In genomic region chr1:109239580-109240068, GRCh38 we compare ENCODE assay signal across 8 cellular contexts. TPM values are rescaled to one million over a fixed set of nuclear protein-coding genes. Genes with fewer than 3 reads are reported as not detected.
DNase-seq lines count a peak whose midpoint lies in the region; ATAC-seq and TF ChIP-seq lines count a peak whose summit lies in the region.

No MANE protein-coding gene starts in this region.

- H2AFZ ChIP-seq in MM.1S (ENCODE audit: low read length), result no peak overlapping the region

- no peak overlapping the region for H3K27ac ChIP-seq in MM.1S (ENCODE audit: low read length)
- peak overlapping the region; percentile 7 to 59 (median 56) for H3K27ac ChIP-seq in stomach
- no peak overlapping the region for H3K27ac ChIP-seq in effector memory CD4-positive, alpha-beta T cell (ENCODE audit: insufficient read depth, low read length, poor library complexity, severe bottlenecking)

- H3K9ac ChIP-seq in MM.1S (ENCODE audit: low read length), result no peak overlapping the region

- no peaks in the 10 kb centered on the region for H3K9me3 ChIP-seq in MM.1S (replicated peaks; ENCODE audit: insufficient read depth, low read length)
- H3K9me3 ChIP-seq in stomach, result no peaks in the 10 kb centered on the region
- no peaks in the 10 kb centered on the region for H3K9me3 ChIP-seq in effector memory CD4-positive, alpha-beta T cell (ENCODE audit: control insufficient read depth, low read length)

- no peak overlapping the region for H3K4me3 ChIP-seq in MM.1S (ENCODE audit: low read length)
- H3K4me3 ChIP-seq in stomach, result no peak overlapping the region
- H3K4me3 ChIP-seq in effector memory CD4-positive, alpha-beta T cell (ENCODE audit: insufficient read depth, low read depth, low read length, poor library complexity, severe bottlenecking), result no peak overlapping the region

- H3F3A ChIP-seq in MM.1S (ENCODE audit: insufficient read depth, low read length), result no peaks in the 10 kb centered on the region

- DNase-seq in CD1c-positive myeloid dendritic cell (ENCODE audit: extremely low spot score) (peak; percentile 31), MM.1S (peak; percentile 6), left cardiac atrium (no peak), stomach (no peak), hepatic stellate cell (ENCODE audit: low spot score) (no peak)
- peak; percentile 44 for DNase-seq in activated CD8-positive, alpha-beta T cell treated with anti-CD3 and anti-CD28 coated beads, Interleukin-2, amount 10 ng/mL, durations not matched to agents 7 days and 5 days
- DNase-seq in effector memory CD4-positive, alpha-beta T cell, result no peak

- H3K27me3 ChIP-seq in MM.1S (replicated peaks; ENCODE audit: insufficient read depth, low read length) (no peaks in the 10 kb centered on the region), stomach (peaks cover 0 to 10% (median 0%) of the 10 kb centered on the region in 3 donors)
- H3K27me3 ChIP-seq in effector memory CD4-positive, alpha-beta T cell (replicated peaks; ENCODE audit: control insufficient read depth, insufficient read depth, low read length, poor library complexity, severe bottlenecking), result no peaks in the 10 kb centered on the region

- H3K4me1 ChIP-seq in MM.1S (ENCODE audit: low read length) (no peaks in the 10 kb centered on the region), stomach (peaks cover 22 to 36% (median 33%) of the 10 kb centered on the region in 4 donors)
- peaks cover 4% of the 10 kb centered on the region for H3K4me1 ChIP-seq in effector memory CD4-positive, alpha-beta T cell (ENCODE audit: control insufficient read depth, insufficient read depth, low read length, poor library complexity, severe bottlenecking)

- H3K4me2 ChIP-seq in MM.1S (ENCODE audit: low read depth, low read length), result no peak overlapping the region

- CTCF ChIA-PET in activated CD8-positive, alpha-beta T cell treated with anti-CD3 and anti-CD28 coated beads, Interleukin-2, amount 10 ng/mL, durations not matched to agents 7 days and 5 days (lab: Charles Lee), result interaction anchor here (1.0 to 2.5 kb wide), 7 partner anchors 10 to 293 kb away, joined by 3 to 15 read pairs (median 3); partner anchors contain the start of gene CELSR2

- peak; percentile 67 for ATAC-seq in GM18909 (IDR thresholded peaks at IDR 0.05; ENCODE audit: poor library complexity, unreplicated experiment)
- peak; percentile 57 for ATAC-seq in activated CD8-positive, alpha-beta T cell treated with anti-CD3 and anti-CD28 coated beads, Interleukin-2, amount 10 ng/mL, durations not matched to agents 7 days and 5 days
- ATAC-seq in left cardiac atrium, result peak; percentile 12 to 25

- 30 to 70% (median 44%) methylated on average over 3 of the region's 3 CpGs for WGBS in stomach, 5 donors

- H3K4me3 Mint-ChIP-seq in activated CD8-positive, alpha-beta T cell treated with anti-CD3 and anti-CD28 coated beads, Interleukin-2, amount 10 ng/mL, durations not matched to agents 7 days and 5 days, result no peak overlapping the region

- no peaks in the 10 kb centered on the region for H3K9me2 ChIP-seq in MM.1S (replicated peaks; ENCODE audit: insufficient read depth, low read length)

- peaks cover 36% of the 10 kb centered on the region for H3K36me3 Mint-ChIP-seq in activated CD8-positive, alpha-beta T cell treated with anti-CD3 and anti-CD28 coated beads, Interleukin-2, amount 10 ng/mL, durations not matched to agents 7 days and 5 days (ENCODE audit: low read depth)

- POLR2A ChIA-PET in activated CD8-positive, alpha-beta T cell treated with anti-CD3 and anti-CD28 coated beads, Interleukin-2, amount 10 ng/mL, durations not matched to agents 7 days and 5 days (lab: Charles Lee), result no interaction called here

- H3K9me3 Mint-ChIP-seq in activated CD8-positive, alpha-beta T cell treated with anti-CD3 and anti-CD28 coated beads, Interleukin-2, amount 10 ng/mL, durations not matched to agents 7 days and 5 days (ENCODE audit: insufficient read depth), result no peaks in the 10 kb centered on the region

- TF ChIP-seq CTCF in MM.1S (IDR thresholded peaks at IDR 0.05; ENCODE audit: low read length), result peak; percentile 29
- peak in 5 of 7 experiments; percentile 28 to 48 (median 34) for TF ChIP-seq CTCF in stomach (IDR thresholded peaks at IDR 0.05)

- no peak for TF ChIP-seq POLR2A in stomach (IDR thresholded peaks at IDR 0.05)

- peaks cover 13% of the 10 kb centered on the region for H3K27me3 Mint-ChIP-seq in activated CD8-positive, alpha-beta T cell treated with anti-CD3 and anti-CD28 coated beads, Interleukin-2, amount 10 ng/mL, durations not matched to agents 7 days and 5 days (ENCODE audit: low read depth)

- H3K36me3 ChIP-seq in MM.1S (replicated peaks; ENCODE audit: insufficient read depth, low read length), result no peaks in the 10 kb centered on the region
- peaks cover 43 to 50% (median 48%) of the 10 kb centered on the region in 4 donors for H3K36me3 ChIP-seq in stomach
- peaks cover 35% of the 10 kb centered on the region for H3K36me3 ChIP-seq in effector memory CD4-positive, alpha-beta T cell (ENCODE audit: control insufficient read depth, insufficient read depth, low read length)

- no peak for TF ChIP-seq EP300 in stomach (IDR thresholded peaks at IDR 0.05)

- H3K27ac Mint-ChIP-seq in activated CD8-positive, alpha-beta T cell treated with anti-CD3 and anti-CD28 coated beads, Interleukin-2, amount 10 ng/mL, durations not matched to agents 7 days and 5 days, result no peak overlapping the region

- intact Hi-C loops in left cardiac atrium (cut with DNase I) (no loop called here), stomach (cut with DNase I; ENCODE audit: low total_unique reads) (no loop called here)

- peaks cover 14% of the 10 kb centered on the region for H3K4me1 Mint-ChIP-seq in activated CD8-positive, alpha-beta T cell treated with anti-CD3 and anti-CD28 coated beads, Interleukin-2, amount 10 ng/mL, durations not matched to agents 7 days and 5 days (ENCODE audit: low read depth)

- no peaks in the 10 kb centered on the region for H4K20me1 ChIP-seq in MM.1S (ENCODE audit: insufficient read depth, low read length)

- H3K79me2 ChIP-seq in MM.1S (ENCODE audit: low read length), result no peaks in the 10 kb centered on the region

RNA-seq across cellular contexts. Expression of gene CELSR2, which starts 9.7 kb away (rescaled TPM):
- 1 to 10 TPM; 4.9 to 5.2 TPM for total RNA-seq in activated CD8-positive, alpha-beta T cell treated with anti-CD3 and anti-CD28 coated beads, Interleukin-2, amount 10 ng/mL, durations not matched to agents 7 days and 5 days
- total RNA-seq in left cardiac atrium (10 to 100 TPM; 15.6 to 21.1 TPM), stomach (10 to 100 TPM in 1 of 5 donors, 1 to 10 TPM in 4; 3.5 to 18.7 (median 7.2) TPM)
- polyA plus RNA-seq in stomach, result 1 to 10 TPM in 2 of 3 donors, under 1 TPM in 1; 0.76 to 8.7 (median 1.5) TPM

RNA-seq across cellular contexts. Expression of gene SARS1, which starts 25.9 kb away (rescaled TPM):
- total RNA-seq in activated CD8-positive, alpha-beta T cell treated with anti-CD3 and anti-CD28 coated beads, Interleukin-2, amount 10 ng/mL, durations not matched to agents 7 days and 5 days, result 100 to 1,000 TPM; 145 to 157 TPM
- total RNA-seq in left cardiac atrium (100 to 1,000 TPM; 109 to 141 TPM), stomach (100 to 1,000 TPM in 4 of 5 donors, 10 to 100 TPM in 1; 80.8 to 127 (median 117) TPM)
- 100 to 1,000 TPM in 2 of 3 donors, 10 to 100 TPM in 1; 95.6 to 232 (median 100) TPM for polyA plus RNA-seq in stomach

RNA-seq across cellular contexts. Expression of gene PSRC1, which starts 43.3 kb away (rescaled TPM):
- total RNA-seq in activated CD8-positive, alpha-beta T cell treated with anti-CD3 and anti-CD28 coated beads, Interleukin-2, amount 10 ng/mL, durations not matched to agents 7 days and 5 days, result 10 to 100 TPM; 38.2 to 40.7 TPM
- 1 to 10 TPM; 2.3 to 2.5 TPM for total RNA-seq in left cardiac atrium
- total RNA-seq in stomach, result 10 to 100 TPM in 1 of 5 donors, 1 to 10 TPM in 1, under 1 TPM in 2, not detected in 1; 0.29 to 18.7 (median 1.7) TPM
- polyA plus RNA-seq in stomach, result 10 to 100 TPM in 1 of 3 donors, 1 to 10 TPM in 2; 3.6 to 11.2 (median 4.1) TPM

Comparison
In these comparisons a context has a peak if more than half of its experiments do, and no peak if none do; other contexts are left out.
1. DNase-seq: peak in CD1c-positive myeloid dendritic cell (single experiment), MM.1S (single experiment) and activated CD8-positive, alpha-beta T cell treated with anti-CD3 and anti-CD28 coated beads, Interleukin-2, amount 10 ng/mL, durations not matched to agents 7 days and 5 days (single experiment); none in left cardiac atrium (single experiment), stomach (single experiment), hepatic stellate cell (single experiment) and effector memory CD4-positive, alpha-beta T cell (0 of 3).
2. H3K27ac ChIP-seq: peak in stomach (5 of 5); none in MM.1S (single experiment) and effector memory CD4-positive, alpha-beta T cell (single experiment).
3. Peak in every context shown above with its lines, with median percentiles within 50 percentile points of each other: ATAC-seq.